3 cellular contexts compared by ENCODE assay signal in the genomic region with DNA sequence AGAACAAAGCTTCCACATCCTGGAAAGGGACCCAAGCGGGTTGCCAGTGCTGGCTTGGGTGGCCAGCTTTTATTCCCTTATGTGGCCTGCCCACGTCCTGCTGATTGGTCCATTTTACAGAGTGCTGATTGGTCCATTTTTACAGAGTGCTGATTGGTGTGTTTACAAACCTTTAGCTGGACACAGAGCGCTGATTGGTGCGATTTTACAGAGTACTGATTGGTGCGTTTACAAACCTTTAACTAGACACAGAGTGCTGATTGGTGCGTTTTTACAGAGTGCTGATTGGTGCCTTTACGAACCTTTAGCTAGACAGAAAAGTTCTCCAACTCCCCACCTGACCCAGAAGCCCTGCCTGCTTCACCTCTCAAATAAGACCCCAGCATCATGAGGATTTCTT.
TF ChIP-seq lines count a peak whose summit lies in the region.

No MANE protein-coding gene starts in this region.

TF ChIP-seq in A549, 52 proteins besides CTCF, POLR2A, EP300 and RAD21:
- TF ChIP-seq MAFK (IDR thresholded peaks at IDR 0.05; ENCODE audit: partially characterized antibody), result peak; percentile 66

TF ChIP-seq in IMR-90, 13 proteins besides CTCF, POLR2A, EP300 and RAD21:
- TF ChIP-seq MAFK (IDR thresholded peaks at IDR 0.05; ENCODE audit: low read depth, low read length), result 0 out of 2 replicates have a peak, but pooled peaks have one; percentile 5

TF ChIP-seq in K562, 482 proteins besides CTCF, POLR2A, EP300 and RAD21:
- peak; percentile 54 for TF ChIP-seq NFYB (IDR thresholded peaks at IDR 0.05; ENCODE audit: extremely low read depth, insufficient read length)
